ENCODE assay signal across 20 cellular contexts in the genomic region with DNA sequence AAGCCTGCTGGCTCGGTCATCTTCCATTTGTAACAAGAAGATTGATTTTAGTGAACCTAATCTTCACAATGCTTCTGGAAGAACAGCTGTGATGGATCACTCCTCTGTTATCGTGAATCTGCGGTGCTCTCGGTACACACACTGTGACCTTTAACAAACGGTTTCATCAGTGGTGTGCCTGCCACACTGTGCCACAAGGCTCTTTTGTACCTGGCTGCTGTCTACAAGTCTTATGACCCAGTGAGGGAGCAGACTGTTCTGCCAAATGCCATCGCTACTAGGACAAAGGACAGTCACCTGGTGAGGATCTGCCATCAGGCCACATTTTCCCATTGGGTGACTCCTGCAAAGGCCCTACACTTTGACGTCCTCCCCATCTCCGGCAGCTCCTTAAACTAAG. TPM values are rescaled to one million over a fixed set of nuclear protein-coding genes. Genes with fewer than 3 reads are reported as not detected.
A peak's percentile ranks its signal among the peaks of the same experiment; 100 is the strongest.
DNase-seq lines count a peak whose midpoint lies in the region; ATAC-seq and TF ChIP-seq lines count a peak whose summit lies in the region.
"Had no signal": no experiment of that assay in that cellular context is flagged by ENCODE, and none has a peak within 500 bp of the region (broad histone marks: within the 10 kb centered on the region; RNA-seq: fewer than 3 reads in every experiment).

No MANE protein-coding gene starts in this region.

- H3K4me1 ChIP-seq in CD8-positive, alpha-beta T cell (ENCODE audit: insufficient read depth, low read length), result peaks cover 15% of the 10 kb centered on the region
- H3K4me1 ChIP-seq: A549 had no signal

- no peaks in the 10 kb centered on the region for H3K9me3 Mint-ChIP-seq in CD8-positive, alpha-beta T cell
- H3K9me3 Mint-ChIP-seq: CD8-positive, alpha-beta memory T cell had no signal

- ATAC-seq in CD8-positive, alpha-beta T cell, result no peak
- ATAC-seq in Right ventricle myocardium superior (ENCODE audit: poor library complexity) (peak; percentile 87), sciatic nerve (no peak), GM19351 (IDR thresholded peaks at IDR 0.05; ENCODE audit: unreplicated experiment) (no peak), GM21390 (IDR thresholded peaks at IDR 0.05; ENCODE audit: unreplicated experiment) (no peak)
- ATAC-seq: A549, GM12878, K562, Panc1 had no signal

- H3K4me3 ChIP-seq in CD8-positive, alpha-beta T cell (ENCODE audit: low read depth, low read length), result no peak overlapping the region
- H3K4me3 ChIP-seq: A549, BLaER1, GM12878, K562 had no signal

- intact Hi-C loops in CD8-positive, alpha-beta T cell (cut with DNase I, micrococcal nuclease), result no loop called here
- intact Hi-C loops in Right ventricle myocardium superior (cut with DNase I) (no loop called here), sciatic nerve (cut with DNase I) (loop anchor here (5.0 kb wide), 1 partner anchor 78 kb away; no protein-coding TSS in a partner anchor)

- POLR2A ChIA-PET in CD8-positive, alpha-beta T cell (lab: Charles Lee), result interaction anchor here (0.6 kb wide), 1 partner anchor 21 kb away, joined by 4 read pairs; no protein-coding TSS in a partner anchor

- no peaks in the 10 kb centered on the region for H3K27me3 Mint-ChIP-seq in CD8-positive, alpha-beta T cell (ENCODE audit: low read depth)
- H3K27me3 Mint-ChIP-seq: CD8-positive, alpha-beta memory T cell had no signal

- peaks cover 4% of the 10 kb centered on the region for H3K36me3 ChIP-seq in CD8-positive, alpha-beta T cell (ENCODE audit: insufficient read depth, low read length)

- H3K4me3 Mint-ChIP-seq in CD8-positive, alpha-beta T cell, result no peak overlapping the region

- TF ChIP-seq CTCF in CD8-positive, alpha-beta T cell (IDR thresholded peaks at IDR 0.05), result no peak

- no peak for DNase-seq in CD8-positive, alpha-beta T cell
- DNase-seq in Right ventricle myocardium superior (peak; percentile 53), left kidney (ENCODE audit: low read depth, low spot score) (peak; percentile 73), sciatic nerve (ENCODE audit: low spot score) (peak; percentile 23), NCI-H1436 treated with DMSO at 0.1 percent for 48 hours (lab: John Stamatoyannopoulos, UW) (no peak)
- DNase-seq: CD8-positive, alpha-beta memory T cell; DMS53; EL; NCI-H1092 treated with DMSO at 0.1 percent for 48 hours; NCI-H2081; NCI-H2171 treated with DMSO at 0.1 percent for 48 hours; NCI-H446 treated with DMSO at 0.1 percent for 48 hours; NCI-H69 had no signal

- no peaks in the 10 kb centered on the region for H3K27me3 ChIP-seq in CD8-positive, alpha-beta T cell (ENCODE audit: insufficient read depth, low read length)
- H3K27me3 ChIP-seq: BLaER1 had no signal

- H3K27ac ChIP-seq in CD8-positive, alpha-beta T cell (ENCODE audit: low read depth, low read length), result no peak overlapping the region
- H3K27ac ChIP-seq: A549, BLaER1 had no signal

- no peaks in the 10 kb centered on the region for H3K9me3 ChIP-seq in CD8-positive, alpha-beta T cell (ENCODE audit: low read length)
- H3K9me3 ChIP-seq: A549, BLaER1 had no signal

- peaks cover 50% of the 10 kb centered on the region for H3K36me3 Mint-ChIP-seq in CD8-positive, alpha-beta T cell

- CTCF ChIA-PET in CD8-positive, alpha-beta T cell (lab: Charles Lee), result interaction anchor here (2.1 to 2.3 kb wide), 2 partner anchors 627 to 628 kb away, joined by 6 to 8 read pairs; no protein-coding TSS in a partner anchor

- H3K27ac Mint-ChIP-seq in CD8-positive, alpha-beta T cell, result peak overlapping the region; percentile 57

- peaks cover 21% of the 10 kb centered on the region for H3K4me1 Mint-ChIP-seq in CD8-positive, alpha-beta T cell (ENCODE audit: low read depth)

RNA-seq across cellular contexts. Expression of a gene that starts 25.2 kb away (rescaled TPM):
- total RNA-seq in CD8-positive, alpha-beta T cell, result 1 to 10 TPM; 4.1 to 4.9 TPM
- total RNA-seq in Right ventricle myocardium superior, result 194 TPM
- 38.2 TPM for total RNA-seq in sciatic nerve

RNA-seq across cellular contexts. Expression of a gene that starts 43.6 kb away (rescaled TPM):
- total RNA-seq in CD8-positive, alpha-beta T cell, result 10 to 100 TPM; 20.7 to 24.9 TPM
- total RNA-seq in Right ventricle myocardium superior, result 78.0 TPM
- total RNA-seq in sciatic nerve, result 28.0 TPM

Comparison
In these comparisons a context has a peak if more than half of its experiments do, and no peak if none do; other contexts are left out.
1. DNase-seq: peak in Right ventricle myocardium superior (single experiment), left kidney (single experiment) and sciatic nerve (single experiment); none in CD8-positive, alpha-beta T cell (0 of 7) and NCI-H1436 treated with DMSO at 0.1 percent for 48 hours (single experiment).